9 cellular contexts compared by ENCODE assay signal in the genomic region with DNA sequence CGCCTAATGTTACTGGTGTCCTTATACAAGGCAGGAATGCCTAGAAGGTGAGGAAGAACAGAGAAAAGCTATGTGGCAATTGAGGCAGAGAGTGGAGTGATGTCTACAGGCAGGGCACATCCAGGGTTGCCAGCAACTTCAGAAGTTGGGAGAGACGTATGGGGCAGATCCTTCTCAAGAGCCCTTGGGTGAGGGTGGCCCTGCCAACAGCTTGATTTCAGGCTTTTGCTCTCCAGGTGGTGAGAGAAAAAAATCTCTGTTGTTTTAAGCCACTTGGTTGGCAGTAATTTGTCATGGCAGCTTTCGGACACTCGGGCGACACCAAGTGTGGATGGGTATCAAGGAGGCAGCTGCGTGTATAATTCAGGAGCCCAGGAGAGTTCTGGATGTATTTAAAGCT.
"Had no signal": no experiment of that assay in that cellular context is flagged by ENCODE, and none has a peak within 500 bp of the region (broad histone marks: within the 10 kb centered on the region; RNA-seq: fewer than 3 reads in every experiment).

No MANE protein-coding gene starts in this region.

- H3K4me3 Mint-ChIP-seq: GM23338, H9, HFFc6 had no signal

- H3K36me3 ChIP-seq: HAP-1 had no signal

- ATAC-seq: GM23338, HCT116 had no signal

- H3K27ac Mint-ChIP-seq: GM23338, H9, HFFc6 had no signal

- H3K4me1 ChIP-seq: HAP-1 had no signal

- DNase-seq: GM23248, GOT3, H7, H9, HCEC 1CT, HFFc6 had no signal

- H3K27ac ChIP-seq: GM23248 had no signal

- H3K4me1 Mint-ChIP-seq: GM23338, H9 had no signal

- H3K9me3 ChIP-seq: HAP-1 had no signal

- H3K9me3 Mint-ChIP-seq: HFFc6 had no signal

- H3K4me3 ChIP-seq: GM23248, GM23338, HAP-1 had no signal
